Comparison of ENCODE assay signal across 9 cellular contexts in genomic region chr1:156705918-156706646, GRCh38. TPM values are rescaled to one million over a fixed set of nuclear protein-coding genes. Genes with fewer than 3 reads are reported as not detected.
DNase-seq lines count a peak whose midpoint lies in the region; ATAC-seq and TF ChIP-seq lines count a peak whose summit lies in the region.
"Had no signal": no experiment of that assay in that cellular context is flagged by ENCODE, and none has a peak within 500 bp of the region (broad histone marks: within the 10 kb centered on the region; RNA-seq: fewer than 3 reads in every experiment).

No MANE protein-coding gene starts in this region.

- H3K36me3 Mint-ChIP-seq in T-cell = no peaks in the 10 kb centered on the region

- peak overlapping the region; percentile 76 to 83 for H3K27ac Mint-ChIP-seq in T-cell

- intact Hi-C loops in gastrocnemius medialis (cut with DNase I; ENCODE audit: low total_unique reads) = loop anchor here (1.0 kb wide), 1 partner anchor 17 kb away; no protein-coding TSS in a partner anchor

- peaks cover 38 to 43% (median 40%) of the 10 kb centered on the region in 3 donors for H3K27me3 ChIP-seq in gastrocnemius medialis
- H3K27me3 ChIP-seq: SJSA1 had no signal

- peak; percentile 70 to 76 (median 73) for ATAC-seq in T-cell (replicated peaks in 1 of 4)
- ATAC-seq in gastrocnemius medialis = peak; percentile 33 to 49
- no peak for ATAC-seq in GM19397 (IDR thresholded peaks at IDR 0.05; ENCODE audit: unreplicated experiment)

- peaks cover 28% of the 10 kb centered on the region in 2 donors for H3K4me1 ChIP-seq in gastrocnemius medialis

- H3K9me3 ChIP-seq in gastrocnemius medialis = no peaks in the 10 kb centered on the region
- H3K9me3 ChIP-seq: SJSA1 had no signal

- no peak for TF ChIP-seq POLR2A in gastrocnemius medialis (IDR thresholded peaks at IDR 0.05)

- H3K4me3 ChIP-seq in gastrocnemius medialis = peak overlapping the region; percentile 37 to 69 (median 50)
- H3K4me3 ChIP-seq: SJSA1 had no signal

- CTCF ChIA-PET in T-cell (lab: Charles Lee) = interaction anchor here (0.5 to 2.6 kb wide), 14 partner anchors 11 to 154 kb away, joined by 3 to 22 read pairs (median 4); partner anchors contain the start of gene MRPL24 (in 1 of the 2)

- H3K4me3 Mint-ChIP-seq in T-cell = peak overlapping the region; percentile 83 to 91 (median 86)

- H3K36me3 ChIP-seq in gastrocnemius medialis = no peaks in the 10 kb centered on the region
- H3K36me3 ChIP-seq: SJSA1 had no signal

- POLR2A ChIA-PET in T-cell (lab: Charles Lee) = interaction anchor here in 1 of 2 donors (0.6 kb wide), 1 partner anchor 1367 kb away, joined by 3 read pairs; no protein-coding TSS in a partner anchor

- H3K4me1 Mint-ChIP-seq in T-cell = peaks cover 18 to 32% (median 30%) of the 10 kb centered on the region in 3 donors

- H3K27me3 Mint-ChIP-seq in T-cell = peaks cover 7 to 29% of the 10 kb centered on the region in 2 donors

- H3K9me3 Mint-ChIP-seq in T-cell = no peaks in the 10 kb centered on the region

- TF ChIP-seq CTCF in gastrocnemius medialis (IDR thresholded peaks at IDR 0.05 in 4 of 5, conservative IDR thresholded peaks at IDR 0.05 in 1 of 5) = peak; percentile 66 to 90 (median 87)

- peak overlapping the region; percentile 60 to 69 (median 65) for H3K27ac ChIP-seq in gastrocnemius medialis
- H3K27ac ChIP-seq: SJSA1 had no signal

- in situ Hi-C loops in gastrocnemius medialis (cut with MboI; ENCODE audit: low sequenced_read_pairs in 4 of 4) = loop anchor here in 1 of 4 donors (25.0 kb wide), 1 partner anchor 156 kb away; the partner anchor contains the start of genes INSRR and NTRK1

- DNase-seq in COLO829 (ENCODE audit: low spot score) (peak; percentile 51), Kasumi-1 (lab: John Stamatoyannopoulos, UW) (peak; percentile 18 to 43), T-cell (peak; percentile 19 to 74 (median 59)), amniotic epithelial cell (ENCODE audit: low read depth) (peak; percentile 32), hepatic stellate cell (ENCODE audit: low spot score) (peak; percentile 82), gastrocnemius medialis (peak in 1 of 2 donors; percentile 36), middle frontal gyrus (ENCODE audit: extremely low spot score, low spot score) (no peak)

RNA-seq across cellular contexts. Expression of gene CRABP2, which starts 0.7 kb away (rescaled TPM):
- total RNA-seq in T-cell (1 to 10 TPM in 4 of 5 donors, under 1 TPM in 1; 0.76 to 3.6 (median 1.6) TPM), gastrocnemius medialis (1 to 10 TPM in 1 of 4 donors, under 1 TPM in 1, not detected in 2; 0.98 to 1.3 TPM)

RNA-seq across cellular contexts. Expression of gene METTL25B, which starts 22.2 kb away (rescaled TPM):
- 10 to 100 TPM; 13.0 to 36.1 (median 32.3) TPM for total RNA-seq in T-cell
- total RNA-seq in gastrocnemius medialis = 10 to 100 TPM; 12.9 to 28.0 (median 17.6) TPM

RNA-seq across cellular contexts. Expression of gene ISG20L2, which starts 22.5 kb away (rescaled TPM):
- total RNA-seq in T-cell (10 to 100 TPM; 35.3 to 63.7 (median 44.3) TPM), gastrocnemius medialis (10 to 100 TPM in 3 of 4 donors, 1 to 10 TPM in 1; 9.5 to 16.4 (median 15.1) TPM)

RNA-seq across cellular contexts. Expression of gene NES, which starts 28.9 kb away (rescaled TPM):
- total RNA-seq in T-cell (under 1 TPM in 3 of 5 donors, not detected in 2; 0.10 to 0.35 (median 0.25) TPM), gastrocnemius medialis (10 to 100 TPM; 13.7 to 60.9 (median 26.4) TPM)

RNA-seq across cellular contexts. Expression of gene MRPL24, which starts 34.8 kb away (rescaled TPM):
- total RNA-seq in T-cell (10 to 100 TPM; 23.8 to 66.6 (median 52.6) TPM), gastrocnemius medialis (100 to 1,000 TPM in 3 of 4 donors, 10 to 100 TPM in 1; 54.9 to 121 (median 102) TPM)
